8 cellular contexts compared by ENCODE assay signal in the genomic region with DNA sequence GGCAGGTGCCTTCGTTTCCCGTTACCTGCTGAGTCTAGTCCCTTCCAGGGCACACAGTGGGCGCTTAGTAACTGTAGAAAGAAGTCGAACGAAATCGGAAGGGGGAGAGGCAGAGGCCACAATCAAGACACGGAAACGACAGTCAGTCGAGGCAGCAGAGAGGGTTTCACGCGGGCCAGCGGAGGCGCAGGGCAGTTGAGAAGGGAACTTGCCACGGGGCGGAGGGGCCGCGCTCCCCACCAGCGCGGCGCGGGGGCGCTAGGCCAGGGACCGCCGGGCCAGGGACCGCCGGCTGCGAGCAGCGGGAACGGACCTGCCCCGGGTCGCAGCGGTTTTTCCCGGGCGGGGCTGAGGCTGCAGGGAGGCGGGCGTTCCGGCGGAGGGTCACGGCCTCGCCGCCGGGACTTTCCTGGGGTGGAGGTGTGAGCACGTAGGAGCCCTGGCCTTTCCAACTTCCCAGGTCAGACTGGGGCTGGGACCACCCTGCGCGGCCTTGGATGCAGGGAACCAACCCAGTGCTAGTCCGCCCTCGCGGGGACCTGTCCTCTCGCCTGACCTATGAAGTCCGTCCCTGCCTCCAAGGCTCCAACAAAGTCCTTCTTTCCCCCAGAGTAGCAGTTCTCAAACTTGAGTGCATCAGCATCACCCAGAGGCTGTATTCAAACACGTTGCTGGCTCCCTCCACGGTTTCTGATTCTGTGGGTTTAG.
DNase-seq lines count a peak whose midpoint lies in the region; ATAC-seq and TF ChIP-seq lines count a peak whose summit lies in the region.

No MANE protein-coding gene starts in this region.

- no peaks in the 10 kb centered on the region for H3K27me3 Mint-ChIP-seq in activated T-helper 17 cell treated with anti-CD3 and anti-CD28 coated beads, Interleukin-2, amount 50 U/mL, for 72 hours

- no peaks in the 10 kb centered on the region for H4K20me1 ChIP-seq in MM.1S (ENCODE audit: insufficient read depth, low read length)
- no peaks in the 10 kb centered on the region for H4K20me1 ChIP-seq in osteoblast (ENCODE audit: insufficient read depth, low read length)

- no peaks in the 10 kb centered on the region for H3K36me3 Mint-ChIP-seq in activated T-helper 17 cell treated with anti-CD3 and anti-CD28 coated beads, Interleukin-2, amount 50 U/mL, for 72 hours (ENCODE audit: low read depth)

- ATAC-seq in GM21717 (IDR thresholded peaks at IDR 0.05; ENCODE audit: unreplicated experiment), result peak; percentile 51
- peak; percentile 61 for ATAC-seq in activated T-helper 17 cell treated with anti-CD3 and anti-CD28 coated beads, Interleukin-2, amount 50 U/mL, for 72 hours (replicated peaks)
- ATAC-seq in gastroesophageal sphincter, result peak; percentile 23

- H3K36me3 ChIP-seq in MM.1S (replicated peaks; ENCODE audit: insufficient read depth, low read length) (no peaks in the 10 kb centered on the region), gastroesophageal sphincter (no peaks in the 10 kb centered on the region), osteoblast (ENCODE audit: insufficient read depth, low read length) (no peaks in the 10 kb centered on the region)

- H3K4me3 ChIP-seq in MM.1S (ENCODE audit: low read length) (peak overlapping the region; percentile 61), gastroesophageal sphincter (peak overlapping the region; percentile 39 to 56), osteoblast (ENCODE audit: insufficient read depth, low read length) (peak overlapping the region; percentile 74)

- peak overlapping the region; percentile 85 for H2AFZ ChIP-seq in MM.1S (ENCODE audit: low read length)
- H2AFZ ChIP-seq in osteoblast (ENCODE audit: low read length), result peak overlapping the region; percentile 91

- TF ChIP-seq CTCF in MM.1S (IDR thresholded peaks at IDR 0.05; ENCODE audit: low read length) (peak; percentile 18; the same call in 1 of the 2 replicates), gastroesophageal sphincter (IDR thresholded peaks at IDR 0.05) (peak in 2 of 4 experiments; percentile 34 to 48), osteoblast (IDR thresholded peaks at IDR 0.05; ENCODE audit: extremely low read depth, low read depth, low read length) (peak; percentile 29)

- H3K4me2 ChIP-seq in MM.1S (ENCODE audit: low read depth, low read length) (peak overlapping the region; percentile 73), osteoblast (ENCODE audit: insufficient read depth, low read length) (peak overlapping the region; percentile 92)

- peak overlapping the region; percentile 84 for H3K4me3 Mint-ChIP-seq in activated T-helper 17 cell treated with anti-CD3 and anti-CD28 coated beads, Interleukin-2, amount 50 U/mL, for 72 hours

- H3K27me3 ChIP-seq in MM.1S (replicated peaks; ENCODE audit: insufficient read depth, low read length), result no peaks in the 10 kb centered on the region
- no peaks in the 10 kb centered on the region for H3K27me3 ChIP-seq in gastroesophageal sphincter
- no peaks in the 10 kb centered on the region for H3K27me3 ChIP-seq in osteoblast (ENCODE audit: insufficient read depth, low read length)

- peak overlapping the region; percentile 90 for H3K27ac Mint-ChIP-seq in activated T-helper 17 cell treated with anti-CD3 and anti-CD28 coated beads, Interleukin-2, amount 50 U/mL, for 72 hours

- H3K4me1 Mint-ChIP-seq in activated T-helper 17 cell treated with anti-CD3 and anti-CD28 coated beads, Interleukin-2, amount 50 U/mL, for 72 hours, result peaks cover 15% of the 10 kb centered on the region

- H3K79me2 ChIP-seq in MM.1S (ENCODE audit: low read length) (no peaks in the 10 kb centered on the region), osteoblast (ENCODE audit: insufficient read depth, low read length) (no peaks in the 10 kb centered on the region)

- no peak for TF ChIP-seq EP300 in gastroesophageal sphincter (IDR thresholded peaks at IDR 0.05)

- H3K9me3 ChIP-seq in MM.1S (replicated peaks; ENCODE audit: insufficient read depth, low read length) (no peaks in the 10 kb centered on the region), gastroesophageal sphincter (no peaks in the 10 kb centered on the region), osteoblast (ENCODE audit: low read depth, low read length) (no peaks in the 10 kb centered on the region)

- H3K27ac ChIP-seq in MM.1S (ENCODE audit: low read length), result no peak overlapping the region
- peak overlapping the region; percentile 0 to 85 (median 60) for H3K27ac ChIP-seq in gastroesophageal sphincter
- peak overlapping the region; percentile 77 for H3K27ac ChIP-seq in osteoblast (ENCODE audit: low read depth, low read length)

- H3F3A ChIP-seq in MM.1S (ENCODE audit: insufficient read depth, low read length), result 0 out of 2 replicates have a peak, but pooled peaks cover 5% of the 10 kb centered on the region

- no peaks in the 10 kb centered on the region for H3K9me3 Mint-ChIP-seq in activated T-helper 17 cell treated with anti-CD3 and anti-CD28 coated beads, Interleukin-2, amount 50 U/mL, for 72 hours

- DNase-seq in DMS53 (lab: John Stamatoyannopoulos, UW), result peak; percentile 79
- peak; percentile 29 for DNase-seq in MM.1S
- peak; percentile 83 for DNase-seq in osteoblast (ENCODE audit: insufficient read length, low spot score, missing footprints)
- DNase-seq in ureter (ENCODE audit: low spot score), result peak; percentile 53
- DNase-seq in COLO829 (ENCODE audit: low spot score), result no peak

- peak in 1 of 2 donors; percentile 20 for TF ChIP-seq POLR2A in gastroesophageal sphincter (IDR thresholded peaks at IDR 0.05)

- H3K9ac ChIP-seq in MM.1S (ENCODE audit: low read length), result peak overlapping the region; percentile 40; the same call in 1 of the 2 replicates

- H3K9me2 ChIP-seq in MM.1S (replicated peaks; ENCODE audit: insufficient read depth, low read length), result no peaks in the 10 kb centered on the region

- H3K4me1 ChIP-seq in MM.1S (ENCODE audit: low read length) (peaks cover 14% of the 10 kb centered on the region), gastroesophageal sphincter (peaks cover 5 to 51% (median 12%) of the 10 kb centered on the region in 3 donors), osteoblast (ENCODE audit: insufficient read depth, low read length) (peaks cover 55% of the 10 kb centered on the region)

- 1 to 5% methylated on average over 4 to 22 of the region's 52 CpGs for WGBS in gastroesophageal sphincter (ENCODE audit: low coverage in 1 of 2), 2 donors
